ENCODE assay signal across 1 cellular context in the genomic region with DNA sequence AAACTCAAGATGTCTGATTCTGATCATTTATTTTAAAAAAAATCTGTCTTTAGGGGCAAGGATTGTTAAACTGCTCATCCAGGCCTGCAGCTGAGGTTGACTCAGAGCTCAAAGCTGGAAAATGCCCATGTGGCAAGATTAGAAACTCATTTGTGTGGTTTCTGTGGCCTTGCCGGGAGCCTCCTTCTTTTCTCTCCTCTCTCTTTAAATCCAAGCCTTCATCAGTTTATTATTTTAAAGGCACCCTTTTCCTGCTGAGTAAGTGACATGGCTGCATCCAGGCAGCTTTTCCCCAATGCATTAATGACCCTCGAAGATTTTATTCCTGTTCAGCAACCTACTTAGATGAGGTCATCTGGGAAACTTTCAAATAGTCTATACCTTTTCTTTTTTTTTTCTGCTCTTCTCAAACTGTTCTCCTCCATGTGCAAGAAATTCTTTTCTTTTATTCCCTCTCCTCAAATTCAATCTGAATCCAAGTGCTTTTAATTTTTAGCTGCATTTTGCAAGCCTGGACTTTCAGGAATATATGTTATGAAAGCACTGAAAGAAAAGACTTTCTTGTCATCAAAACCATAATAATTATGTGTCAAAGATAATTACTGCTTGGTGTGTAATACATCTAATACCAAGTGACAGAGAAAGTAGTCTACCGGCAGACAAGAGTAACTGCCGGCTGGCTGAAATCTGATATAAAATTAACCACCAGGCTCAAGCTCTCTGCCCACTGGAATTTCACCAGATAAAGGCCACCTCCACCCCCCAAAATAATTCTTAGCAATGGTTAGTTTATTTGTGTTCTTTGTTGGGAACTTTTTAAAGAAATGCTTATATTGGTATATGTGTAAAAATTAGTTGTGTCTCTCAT.
A peak's percentile ranks its signal among the peaks of the same experiment; 100 is the strongest.
TF ChIP-seq lines count a peak whose summit lies in the region.

No MANE protein-coding gene starts in this region.

TF ChIP-seq in HEK293, 187 proteins besides CTCF, POLR2A, EP300 and RAD21 (continued from another document):
- TF ChIP-seq ZNF132 (tag by site-specific recombination; IDR thresholded peaks at IDR 0.05; ENCODE audit: borderline replicate concordance), result no peak
- TF ChIP-seq, protein P1, sequence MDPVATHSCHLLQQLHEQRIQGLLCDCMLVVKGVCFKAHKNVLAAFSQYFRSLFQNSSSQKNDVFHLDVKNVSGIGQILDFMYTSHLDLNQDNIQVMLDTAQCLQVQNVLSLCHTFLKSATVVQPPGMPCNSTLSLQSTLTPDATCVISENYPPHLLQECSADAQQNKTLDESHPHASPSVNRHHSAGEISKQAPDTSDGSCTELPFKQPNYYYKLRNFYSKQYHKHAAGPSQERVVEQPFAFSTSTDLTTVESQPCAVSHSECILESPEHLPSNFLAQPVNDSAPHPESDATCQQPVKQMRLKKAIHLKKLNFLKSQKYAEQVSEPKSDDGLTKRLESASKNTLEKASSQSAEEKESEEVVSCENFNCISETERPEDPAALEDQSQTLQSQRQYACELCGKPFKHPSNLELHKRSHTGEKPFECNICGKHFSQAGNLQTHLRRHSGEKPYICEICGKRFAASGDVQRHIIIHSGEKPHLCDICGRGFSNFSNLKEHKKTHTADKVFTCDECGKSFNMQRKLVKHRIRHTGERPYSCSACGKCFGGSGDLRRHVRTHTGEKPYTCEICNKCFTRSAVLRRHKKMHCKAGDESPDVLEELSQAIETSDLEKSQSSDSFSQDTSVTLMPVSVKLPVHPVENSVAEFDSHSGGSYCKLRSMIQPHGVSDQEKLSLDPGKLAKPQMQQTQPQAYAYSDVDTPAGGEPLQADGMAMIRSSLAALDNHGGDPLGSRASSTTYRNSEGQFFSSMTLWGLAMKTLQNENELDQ (tag by site-specific recombination; IDR thresholded peaks at IDR 0.05; ENCODE audit: low read depth), result no peak
- TF ChIP-seq OSR2 (tag by site-specific recombination; IDR thresholded peaks at IDR 0.05), result 0 out of 2 replicates have a peak, but pooled peaks have one; percentile 15
- TF ChIP-seq ZNF76 (tag by site-specific recombination; IDR thresholded peaks at IDR 0.05; ENCODE audit: borderline replicate concordance, low read depth), result no peak
- TF ChIP-seq, protein P2, sequence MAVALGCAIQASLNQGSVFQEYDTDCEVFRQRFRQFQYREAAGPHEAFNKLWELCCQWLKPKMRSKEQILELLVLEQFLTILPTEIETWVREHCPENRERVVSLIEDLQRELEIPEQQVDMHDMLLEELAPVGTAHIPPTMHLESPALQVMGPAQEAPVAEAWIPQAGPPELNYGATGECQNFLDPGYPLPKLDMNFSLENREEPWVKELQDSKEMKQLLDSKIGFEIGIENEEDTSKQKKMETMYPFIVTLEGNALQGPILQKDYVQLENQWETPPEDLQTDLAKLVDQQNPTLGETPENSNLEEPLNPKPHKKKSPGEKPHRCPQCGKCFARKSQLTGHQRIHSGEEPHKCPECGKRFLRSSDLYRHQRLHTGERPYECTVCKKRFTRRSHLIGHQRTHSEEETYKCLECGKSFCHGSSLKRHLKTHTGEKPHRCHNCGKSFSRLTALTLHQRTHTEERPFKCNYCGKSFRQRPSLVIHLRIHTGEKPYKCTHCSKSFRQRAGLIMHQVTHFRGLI (tag by site-specific recombination; IDR thresholded peaks at IDR 0.05), result no peak
- TF ChIP-seq ZNF114 (tag by site-specific recombination; IDR thresholded peaks at IDR 0.05), result no peak
